9 cellular contexts compared by ENCODE assay signal in the genomic region with DNA sequence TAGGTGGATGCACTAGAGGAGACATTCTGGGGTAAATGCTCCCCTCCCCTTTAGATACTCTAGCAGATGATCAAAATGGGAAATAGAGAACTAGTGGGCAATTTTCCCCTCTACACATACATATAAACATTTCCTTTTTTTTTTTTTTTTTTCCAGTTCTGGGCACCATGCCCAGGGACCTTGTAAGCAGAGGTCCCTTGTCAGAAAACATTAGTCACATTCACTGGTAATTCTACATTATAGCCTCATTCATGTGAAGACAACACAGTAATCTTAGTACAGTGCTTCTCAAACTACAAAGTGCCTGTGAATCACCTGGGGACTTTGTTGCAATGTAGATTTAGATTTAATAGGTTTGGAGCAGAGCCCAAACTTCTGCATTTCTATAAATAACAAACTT.
A peak's percentile ranks its signal among the peaks of the same experiment; 100 is the strongest.
DNase-seq lines count a peak whose midpoint lies in the region; ATAC-seq and TF ChIP-seq lines count a peak whose summit lies in the region.
"Had no signal": no experiment of that assay in that cellular context is flagged by ENCODE, and none has a peak within 500 bp of the region (broad histone marks: within the 10 kb centered on the region; RNA-seq: fewer than 3 reads in every experiment).

No MANE protein-coding gene starts in this region.

- H3K4me2 ChIP-seq in mesenchymal stem cell (ENCODE audit: low read length, poor library complexity, severe bottlenecking): no peak overlapping the region

- no peak overlapping the region for H4K8ac ChIP-seq in mesenchymal stem cell (ENCODE audit: low read length)

- H3K4me3 ChIP-seq in cardiac fibroblast (replicated peaks in 1 of 2; ENCODE audit: low read depth in 2 of 2, low read length in 2 of 2) (no peak overlapping the region), mesenchymal stem cell (ENCODE audit: insufficient read depth in 1 of 2, low read depth in 1 of 2, low read length in 2 of 2) (no peak overlapping the region)
- H3K4me3 ChIP-seq: GM12878 had no signal

- peaks cover 5% of the 10 kb centered on the region for H3K79me1 ChIP-seq in mesenchymal stem cell (replicated peaks; ENCODE audit: low read length, poor library complexity, severe bottlenecking)

- no peak overlapping the region for H3K9ac ChIP-seq in mesenchymal stem cell (ENCODE audit: low read length)

- ATAC-seq in GM19023 (IDR thresholded peaks at IDR 0.05; ENCODE audit: unreplicated experiment): no peak
- ATAC-seq: GM12878 had no signal

- TF ChIP-seq CTCF in cardiac fibroblast (IDR thresholded peaks at IDR 0.05; ENCODE audit: low read depth, low read length) (no peak), GM13976 (IDR thresholded peaks at IDR 0.05; ENCODE audit: borderline replicate concordance, control extremely low read depth, extremely low read depth, insufficient read depth, missing control alignments) (no peak)

- no peak overlapping the region for H2BK15ac ChIP-seq in mesenchymal stem cell (ENCODE audit: low read depth, poor library complexity, severe bottlenecking)

- no peak overlapping the region for H2BK12ac ChIP-seq in mesenchymal stem cell (ENCODE audit: low read length in 2 of 2)

- in situ Hi-C loops in GM13976 (cut with MboI; ENCODE audit: low sequenced_read_pairs, unreplicated experiment): no loop called here

- no peaks in the 10 kb centered on the region for H3K27me3 ChIP-seq in mesenchymal stem cell (ENCODE audit: control insufficient read depth in 1 of 2, insufficient read depth in 1 of 2, low read length in 2 of 2)

- H3K27ac ChIP-seq in mesenchymal stem cell (ENCODE audit: low read length, poor library complexity, severe bottlenecking): no peak overlapping the region

- H3K36me3 ChIP-seq in mesenchymal stem cell (ENCODE audit: control insufficient read depth in 1 of 2, insufficient read depth in 2 of 2, low read depth in 1 of 2, low read length in 2 of 2): peaks cover 13 to 47% of the 10 kb centered on the region in 2 experiments

- H3K23ac ChIP-seq in mesenchymal stem cell (ENCODE audit: low read length in 2 of 2): no peak overlapping the region

- peak; percentile 82 for DNase-seq in EH (ENCODE audit: low read depth)
- DNase-seq in M059J (ENCODE audit: low read depth): peak; percentile 88
- DNase-seq in cardiac fibroblast (ENCODE audit: low read depth in 2 of 2): peak; percentile 84 to 86
- DNase-seq in mesenchymal stem cell: peak; percentile 67
- DNase-seq in GM13976 (ENCODE audit: low spot score): no peak
- DNase-seq in posterior vena cava (ENCODE audit: low spot score): no peak
- DNase-seq: activated gamma-delta T cell had no signal

- no peaks in the 10 kb centered on the region for H3K9me3 ChIP-seq in mesenchymal stem cell (ENCODE audit: control insufficient read depth, low read length)

- no peak overlapping the region for H3K18ac ChIP-seq in mesenchymal stem cell (ENCODE audit: low read depth in 1 of 2, low read length in 2 of 2)

- H3K4me1 ChIP-seq in mesenchymal stem cell (ENCODE audit: control insufficient read depth, insufficient read depth, low read depth, low read length): no peaks in the 10 kb centered on the region

- H2AK5ac ChIP-seq in mesenchymal stem cell (ENCODE audit: low read length, severe bottlenecking): no peak overlapping the region

- intact Hi-C loops in posterior vena cava (cut with DNase I): no loop called here

- no peak overlapping the region for H2BK120ac ChIP-seq in mesenchymal stem cell (ENCODE audit: low read depth, low read length)

- H2AFZ ChIP-seq in mesenchymal stem cell (ENCODE audit: low read depth, low read length): no peak overlapping the region

- no peak overlapping the region for H3K14ac ChIP-seq in mesenchymal stem cell (ENCODE audit: low read length in 2 of 2)

- no peak overlapping the region for H4K91ac ChIP-seq in mesenchymal stem cell (ENCODE audit: low read length)

- H2BK5ac ChIP-seq in mesenchymal stem cell (ENCODE audit: low read depth, low read length, poor library complexity, severe bottlenecking): no peak overlapping the region

- no peak overlapping the region for H3K4ac ChIP-seq in mesenchymal stem cell (ENCODE audit: low read depth in 1 of 2, low read length in 2 of 2)

Comparison
In these comparisons a context has a peak if more than half of its experiments do, and no peak if none do; other contexts are left out.
1. DNase-seq: peak in EH (single experiment), M059J (single experiment), cardiac fibroblast (2 of 2) and mesenchymal stem cell (single experiment); none in GM13976 (single experiment) and posterior vena cava (single experiment).